In genomic region chr9:134216961-134217360, GRCh38 we compare ENCODE assay signal across 18 cellular contexts. TPM values are rescaled to one million over a fixed set of nuclear protein-coding genes. Genes with fewer than 3 reads are reported as not detected.
DNase-seq lines count a peak whose midpoint lies in the region; ATAC-seq and TF ChIP-seq lines count a peak whose summit lies in the region.
"Had no signal": no experiment of that assay in that cellular context is flagged by ENCODE, and none has a peak within 500 bp of the region (broad histone marks: within the 10 kb centered on the region; RNA-seq: fewer than 3 reads in every experiment).

No MANE protein-coding gene starts in this region.

- TF ChIP-seq CTCF in liver (IDR thresholded peaks at IDR 0.05; ENCODE audit: low read depth, low read length, missing input control) (no peak), sigmoid colon (IDR thresholded peaks at IDR 0.05) (no peak), WERI-Rb-1 (IDR thresholded peaks at IDR 0.05; ENCODE audit: low read depth, low read length) (no peak)

- H3K4me1 ChIP-seq in BLaER1 treated with 17β-estradiol and CSF1 and Interleukin-3, amounts not matched to agents 10 nM and 100 nM = peaks cover 65 to 100% (median 100%) of the 10 kb centered on the region in 10 experiments
- peaks cover 22 to 70% (median 49%) of the 10 kb centered on the region in 4 donors for H3K4me1 ChIP-seq in liver (ENCODE audit: control insufficient read depth in 4 of 4, insufficient read depth in 4 of 4, low read length in 3 of 4)
- peaks cover 0 to 16% (median 15%) of the 10 kb centered on the region in 4 donors for H3K4me1 ChIP-seq in sigmoid colon
- H3K4me1 ChIP-seq: BE2C had no signal

- TF ChIP-seq POLR2A in sigmoid colon (IDR thresholded peaks at IDR 0.05) = no peak

- intact Hi-C loops in sigmoid colon (cut with DNase I) = no loop called here

- TF ChIP-seq EP300 in sigmoid colon (IDR thresholded peaks at IDR 0.05) = no peak

- H3K36me3 ChIP-seq in BLaER1 treated with 17β-estradiol and CSF1 and Interleukin-3, amounts not matched to agents 10 nM and 100 nM = no peaks in the 10 kb centered on the region
- no peaks in the 10 kb centered on the region for H3K36me3 ChIP-seq in liver (ENCODE audit: control insufficient read depth in 4 of 4, insufficient read depth in 3 of 4, low read depth in 1 of 4, low read length in 3 of 4)
- no peaks in the 10 kb centered on the region for H3K36me3 ChIP-seq in sigmoid colon
- no peaks in the 10 kb centered on the region for H3K36me3 ChIP-seq in WERI-Rb-1
- H3K36me3 ChIP-seq: BE2C had no signal

- H3K9ac ChIP-seq in BLaER1 treated with 17β-estradiol and CSF1 and Interleukin-3, amounts not matched to agents 10 nM and 100 nM = peak overlapping the region in 9 of 11 experiments; percentile 80 to 90 (median 86); a peak in 19 of 22 replicates
- H3K9ac ChIP-seq in liver (ENCODE audit: low read depth in 1 of 2, low read length in 2 of 2) = peak overlapping the region; percentile 71 to 82

- no peak for TF ChIP-seq RAD21 in liver (IDR thresholded peaks at IDR 0.05)

- peaks cover 0 to 7% (median 0%) of the 10 kb centered on the region in 11 experiments; a peak in 5 of 22 replicates for H3K9me3 ChIP-seq in BLaER1 treated with 17β-estradiol and CSF1 and Interleukin-3, amounts not matched to agents 10 nM and 100 nM (replicated peaks in 1 of 11)
- H3K9me3 ChIP-seq in liver (ENCODE audit: control insufficient read depth in 4 of 4, low read length in 3 of 4) (no peaks in the 10 kb centered on the region), sigmoid colon (peaks cover 0 to 7% (median 0%) of the 10 kb centered on the region in 4 donors), WERI-Rb-1 (ENCODE audit: severe bottlenecking) (peaks cover 6% of the 10 kb centered on the region)

- DNase-seq in sigmoid colon (peak; percentile 48), WERI-Rb-1 (no peak), mesenteric fat pad (ENCODE audit: low spot score) (no peak)
- DNase-seq: BE2C, NCI-H1930, NCI-H2171, NCI-H446 treated with DMSO at 0.1 percent for 48 hours, NCI-H748 treated with DMSO at 0.1 percent for 48 hours, SHP77 had no signal

- ATAC-seq in HG03565 (IDR thresholded peaks at IDR 0.05; ENCODE audit: unreplicated experiment) = no peak

- WGBS in liver = 73% methylated on average over 10 of the region's 10 CpGs
- WGBS in sigmoid colon, 2 donors = 83 to 88% methylated on average over 10 of the region's 10 CpGs

- H3K4me2 ChIP-seq in BLaER1 treated with 17β-estradiol and CSF1 and Interleukin-3, amounts not matched to agents 10 nM and 100 nM = peak overlapping the region; percentile 81 to 94 (median 86)

- peak overlapping the region in 10 of 11 experiments; percentile 73 to 99 (median 95); a peak in 19 of 22 replicates for H3K27ac ChIP-seq in BLaER1 treated with 17β-estradiol and CSF1 and Interleukin-3, amounts not matched to agents 10 nM and 100 nM
- H3K27ac ChIP-seq in angular gyrus (ENCODE audit: low read depth, low read length) (peak overlapping the region; percentile 96), liver (ENCODE audit: low read depth in 1 of 2, low read length in 2 of 2) (peak overlapping the region; percentile 95 to 99), sigmoid colon (no peak overlapping the region), WERI-Rb-1 (no peak overlapping the region)

- no peaks in the 10 kb centered on the region for H4K20me1 ChIP-seq in BLaER1 treated with 17β-estradiol and CSF1 and Interleukin-3, amounts not matched to agents 10 nM and 100 nM

- H3K27me3 ChIP-seq in BLaER1 treated with 17β-estradiol and CSF1 and Interleukin-3, amounts not matched to agents 10 nM and 100 nM = no peaks in the 10 kb centered on the region
- no peaks in the 10 kb centered on the region for H3K27me3 ChIP-seq in liver (ENCODE audit: control insufficient read depth in 4 of 4, insufficient read depth in 4 of 4, low read length in 3 of 4)
- H3K27me3 ChIP-seq in sigmoid colon = no peaks in the 10 kb centered on the region
- no peaks in the 10 kb centered on the region for H3K27me3 ChIP-seq in WERI-Rb-1 (ENCODE audit: insufficient read depth, low read depth, severe bottlenecking)
- H3K27me3 ChIP-seq: BE2C had no signal

- 0 out of 20 replicates have a peak overlapping the region, but pooled peaks of 1 of the 10 experiments have one; percentile 18 for H3K4me3 ChIP-seq in BLaER1 treated with 17β-estradiol and CSF1 and Interleukin-3, amounts not matched to agents 10 nM and 100 nM
- peak overlapping the region; percentile 15 to 54 (median 44) for H3K4me3 ChIP-seq in liver (ENCODE audit: low read depth in 1 of 3, low read length in 3 of 3)
- H3K4me3 ChIP-seq in sigmoid colon = no peak overlapping the region
- H3K4me3 ChIP-seq in WERI-Rb-1 (ENCODE audit: low read depth, low read length) = no peak overlapping the region

TF ChIP-seq in liver, 16 proteins besides CTCF, POLR2A, EP300 and RAD21:
- TF ChIP-seq NR2F2 (IDR thresholded peaks at IDR 0.05) (no peak), FOXA2 (IDR thresholded peaks at IDR 0.05) (no peak), RXRA (IDR thresholded peaks at IDR 0.05) (no peak), JUND (IDR thresholded peaks at IDR 0.05) (no peak), TAF1 (conservative IDR thresholded peaks at IDR 0.05) (no peak), HNF4A (conservative IDR thresholded peaks at IDR 0.05) (no peak), FOXA1 (IDR thresholded peaks at IDR 0.05) (no peak), REST (IDR thresholded peaks at IDR 0.05) (no peak), SP1 (IDR thresholded peaks at IDR 0.05) (no peak), ZBTB33 (IDR thresholded peaks at IDR 0.05) (no peak), MAX (IDR thresholded peaks at IDR 0.05) (no peak)

RNA-seq across cellular contexts. Expression of gene RNU6ATAC, which starts 52.6 kb away (rescaled TPM):
- total RNA-seq in liver (not detected), sigmoid colon (not detected), mesenteric fat pad (255 TPM)
- polyA plus RNA-seq in liver (not detected), sigmoid colon (not detected)
- total RNA-seq: H7, LHCN-M2 had no signal
- polyA plus RNA-seq: AG04450; CD8-positive, alpha-beta memory T cell; IgD-negative memory B cell had no signal

Comparison
In these comparisons a context has a peak if more than half of its experiments do, and no peak if none do; other contexts are left out.
1. H3K27ac ChIP-seq: peak in BLaER1 treated with 17β-estradiol and CSF1 and Interleukin-3, amounts not matched to agents 10 nM and 100 nM (10 of 11), angular gyrus (single experiment) and liver (2 of 2); none in sigmoid colon (0 of 4) and WERI-Rb-1 (single experiment).
2. H3K4me3 ChIP-seq: peak in liver (3 of 3); none in sigmoid colon (0 of 4) and WERI-Rb-1 (single experiment).
3. RNA of gene RNU6ATAC, which starts 52.6 kb away (total RNA-seq): 255 TPM in mesenteric fat pad (single experiment); not detected in liver and not detected in sigmoid colon; every median in the first group is over 100 times any median in the second.